ENCODE assay signal across 11 cellular contexts in genomic region chr3:187044871-187045552, GRCh38.
DNase-seq lines count a peak whose midpoint lies in the region; ATAC-seq and TF ChIP-seq lines count a peak whose summit lies in the region.
"Had no signal": no experiment of that assay in that cellular context is flagged by ENCODE, and none has a peak within 500 bp of the region (broad histone marks: within the 10 kb centered on the region; RNA-seq: fewer than 3 reads in every experiment).

No MANE protein-coding gene starts in this region.

- CTCF ChIA-PET in activated CD8-positive, alpha-beta memory T cell treated with anti-CD3 and anti-CD28 coated beads, Interleukin-2, amount 10 ng/mL, durations not matched to agents 7 days and 5 days (lab: Charles Lee), result interaction anchor here (0.6 to 1.6 kb wide), 10 partner anchors 14 to 196 kb away, joined by 3 to 4 read pairs (median 4); partner anchors contain the start of gene RPL39L

- no peaks in the 10 kb centered on the region for H3K27me3 Mint-ChIP-seq in activated CD8-positive, alpha-beta memory T cell treated with anti-CD3 and anti-CD28 coated beads, Interleukin-2, amount 10 ng/mL, durations not matched to agents 7 days and 5 days
- no peaks in the 10 kb centered on the region for H3K27me3 Mint-ChIP-seq in T-helper 17 cell

- H3K9me3 Mint-ChIP-seq in activated CD8-positive, alpha-beta memory T cell treated with anti-CD3 and anti-CD28 coated beads, Interleukin-2, amount 10 ng/mL, durations not matched to agents 7 days and 5 days (ENCODE audit: low read depth), result peaks cover 2% of the 10 kb centered on the region

- H3K4me1 Mint-ChIP-seq in activated CD8-positive, alpha-beta memory T cell treated with anti-CD3 and anti-CD28 coated beads, Interleukin-2, amount 10 ng/mL, durations not matched to agents 7 days and 5 days, result peaks cover 70% of the 10 kb centered on the region
- peaks cover 57% of the 10 kb centered on the region for H3K4me1 Mint-ChIP-seq in T-helper 17 cell

- peaks cover 82% of the 10 kb centered on the region for H3K36me3 Mint-ChIP-seq in activated CD8-positive, alpha-beta memory T cell treated with anti-CD3 and anti-CD28 coated beads, Interleukin-2, amount 10 ng/mL, durations not matched to agents 7 days and 5 days
- peaks cover 28% of the 10 kb centered on the region for H3K36me3 Mint-ChIP-seq in T-helper 17 cell (ENCODE audit: low read depth)

- no peak for TF ChIP-seq POLR2A in spleen (IDR thresholded peaks at IDR 0.05)

- H3K36me3 ChIP-seq in spleen, result peaks cover 0 to 94% (median 34%) of the 10 kb centered on the region in 6 donors

- no peaks in the 10 kb centered on the region for H3K27me3 ChIP-seq in spleen (replicated peaks in 1 of 7)
- H3K27me3 ChIP-seq: dorsolateral prefrontal cortex had no signal

- 65 to 74% (median 70%) methylated on average over 4 of the region's 4 CpGs for WGBS in spleen, 5 donors

- TF ChIP-seq CTCF in fibroblast of mammary gland (conservative IDR thresholded peaks at IDR 0.05; ENCODE audit: control insufficient read depth, insufficient read depth, low read depth, low read length) (peak; percentile 23), spleen (IDR thresholded peaks at IDR 0.05 in 8 of 11, conservative IDR thresholded peaks at IDR 0.05 in 3 of 11) (no peak)

- H3K4me3 ChIP-seq in fibroblast of mammary gland (ENCODE audit: control insufficient read depth, low read depth, low read length), result no peak overlapping the region
- H3K4me3 ChIP-seq in spleen, result peak overlapping the region in 1 of 8 donors; percentile 0
- H3K4me3 ChIP-seq: dorsolateral prefrontal cortex had no signal

- H3K27ac ChIP-seq in spleen, result peak overlapping the region in 7 of 8 donors; percentile 15 to 81 (median 71)

- no peaks in the 10 kb centered on the region for H3K9me3 ChIP-seq in T-helper 17 cell (ENCODE audit: control insufficient read depth, low read length, poor library complexity, severe bottlenecking)
- no peaks in the 10 kb centered on the region for H3K9me3 ChIP-seq in spleen

- ATAC-seq in activated CD8-positive, alpha-beta memory T cell treated with anti-CD3 and anti-CD28 coated beads, Interleukin-2, amount 10 ng/mL, durations not matched to agents 7 days and 5 days, result no peak
- ATAC-seq in T-helper 17 cell, result no peak

- H3K4me1 ChIP-seq in spleen, result peaks cover 34 to 91% (median 60%) of the 10 kb centered on the region in 6 donors

- no peak for DNase-seq in activated CD8-positive, alpha-beta memory T cell treated with anti-CD3 and anti-CD28 coated beads, Interleukin-2, amount 10 ng/mL, durations not matched to agents 7 days and 5 days
- DNase-seq in activated CD8-positive, alpha-beta memory T cell treated with anti-CD3 and anti-CD28 coated beads, Interleukin-2, amount 50 U/mL, for 48 hours, result no peak
- DNase-seq in T-helper 17 cell, result no peak
- DNase-seq in fibroblast of mammary gland (ENCODE audit: low read depth), result peak; percentile 7
- no peak for DNase-seq in spleen
- DNase-seq in AG08395 (ENCODE audit: low spot score), result no peak
- no peak for DNase-seq in GDM1 (lab: John Stamatoyannopoulos, UW)
- no peak for DNase-seq in stimulated activated CD4-positive, alpha-beta T cell treated with anti-CD3 and anti-CD28 coated beads, Interleukin-12 subunit alpha, Interleukin-12 subunit beta, amount 100 ng/mL, for 4 hours
- DNase-seq: KG1, NCI-H446 had no signal

- intact Hi-C loops in spleen (cut with DNase I; ENCODE audit: low total_unique reads), result no loop called here

- peak overlapping the region; percentile 36 for H3K4me3 Mint-ChIP-seq in activated CD8-positive, alpha-beta memory T cell treated with anti-CD3 and anti-CD28 coated beads, Interleukin-2, amount 10 ng/mL, durations not matched to agents 7 days and 5 days
- no peak overlapping the region for H3K4me3 Mint-ChIP-seq in T-helper 17 cell

- peak overlapping the region; percentile 57 for H3K27ac Mint-ChIP-seq in activated CD8-positive, alpha-beta memory T cell treated with anti-CD3 and anti-CD28 coated beads, Interleukin-2, amount 10 ng/mL, durations not matched to agents 7 days and 5 days
- H3K27ac Mint-ChIP-seq in T-helper 17 cell, result peak overlapping the region; percentile 84
